ENCODE assay signal across 27 cellular contexts in the genomic region with DNA sequence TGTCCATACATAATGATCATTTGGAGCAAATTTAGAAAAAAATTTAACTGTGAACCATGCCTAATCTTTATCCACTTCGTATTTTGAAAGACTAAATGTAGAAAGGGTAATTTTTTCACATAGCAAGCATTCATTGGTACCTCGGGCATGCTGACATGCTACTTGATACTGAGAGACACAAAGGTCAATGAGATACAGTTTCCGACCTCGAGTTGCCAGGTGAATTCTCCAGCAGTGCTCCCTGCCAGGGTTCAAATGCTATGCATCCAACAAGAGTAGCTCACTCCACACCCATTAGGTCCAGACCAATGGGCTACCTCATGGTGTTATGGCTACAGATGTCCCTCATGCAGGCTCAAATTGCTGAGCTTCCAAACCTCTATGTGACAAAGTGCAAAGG.
"Had no signal": no experiment of that assay in that cellular context is flagged by ENCODE, and none has a peak within 500 bp of the region (broad histone marks: within the 10 kb centered on the region; RNA-seq: fewer than 3 reads in every experiment).

No MANE protein-coding gene starts in this region.

- H3K4me1 ChIP-seq: adrenal gland, body of pancreas, colonic mucosa, esophagus squamous epithelium had no signal

- H3K36me3 ChIP-seq: adrenal gland, colonic mucosa, esophagus squamous epithelium, gastroesophageal sphincter had no signal

- DNase-seq: activated CD4-positive, alpha-beta memory T cell treated with anti-CD3 and anti-CD28 coated beads for 36 hours; activated CD4-positive, alpha-beta T cell treated with anti-CD3 and anti-CD28 coated beads for 36 hours; activated CD4-positive, alpha-beta T cell treated with anti-CD3 and anti-CD28 coated beads, Interleukin-2, amount 10 ng/mL, durations not matched to agents 24 days and 14 days; activated CD4-positive, CD25-positive, alpha-beta regulatory T cell; activated CD4-positive, CD25-positive, alpha-beta regulatory T cell treated with anti-CD3 and anti-CD28 coated beads, Interleukin-2, amount 50 U/mL, for 72 hours; activated CD8-positive, alpha-beta memory T cell treated with anti-CD3 and anti-CD28 coated beads, Interleukin-2, amount 10 ng/mL, durations not matched to agents 7 days and 5 days; activated CD8-positive, alpha-beta memory T cell treated with anti-CD3 and anti-CD28 coated beads, Interleukin-2, amount 50 U/mL, for 4 hours; activated CD8-positive, alpha-beta T cell treated with anti-CD3 and anti-CD28 coated beads, Interleukin-2, amount 10 ng/mL, durations not matched to agents 7 days and 5 days; activated effector memory CD4-positive, alpha-beta T cell treated with anti-CD3 and anti-CD28 coated beads, Interleukin-2, amount 50 U/mL, for 16 hours; activated naive CD4-positive, alpha-beta T cell treated with anti-CD3 and anti-CD28 coated beads for 36 hours; activated naive CD8-positive, alpha-beta T cell treated with anti-CD3 and anti-CD28 coated beads for 36 hours; activated naive CD8-positive, alpha-beta T cell treated with anti-CD3 and anti-CD28 coated beads, Interleukin-2, amount 50 U/mL, for 24 hours; activated T-cell treated with anti-CD3 and anti-CD28 coated beads, Interleukin-2, amount 50 U/mL, for 1 hour; activated T-cell treated with anti-CD3 and anti-CD28 coated beads, Interleukin-2, amount 50 U/mL, for 48 hours; adrenal gland; amygdala; aorta; body of pancreas; central memory CD4-positive, alpha-beta T cell; cerebellar nuclear complex; colonic mucosa; effector CD8-positive, alpha-beta T cell; esophagus squamous epithelium; foreskin melanocyte; T-helper 2 cell had no signal

- H3K27me3 ChIP-seq: adrenal gland, body of pancreas, colonic mucosa, esophagus squamous epithelium, gastroesophageal sphincter had no signal

- H3K27ac ChIP-seq: adrenal gland, body of pancreas, colonic mucosa, epithelial cell of prostate, gastroesophageal sphincter had no signal

- ATAC-seq: activated CD4-positive, alpha-beta T cell treated with anti-CD3 and anti-CD28 coated beads for 36 hours; activated CD8-positive, alpha-beta memory T cell treated with anti-CD3 and anti-CD28 coated beads, Interleukin-2, amount 10 ng/mL, durations not matched to agents 7 days and 5 days; activated CD8-positive, alpha-beta T cell treated with anti-CD3 and anti-CD28 coated beads, Interleukin-2, amount 10 ng/mL, durations not matched to agents 7 days and 5 days; activated naive CD8-positive, alpha-beta T cell treated with anti-CD3 and anti-CD28 coated beads, Interleukin-2, amount 50 U/mL, for 24 hours; body of pancreas; gastroesophageal sphincter had no signal

- H3K9me3 ChIP-seq: adrenal gland, body of pancreas, colonic mucosa, esophagus squamous epithelium, gastroesophageal sphincter had no signal

- H3K4me3 ChIP-seq: adrenal gland, body of pancreas, colonic mucosa, esophagus squamous epithelium, gastroesophageal sphincter had no signal
